8 cellular contexts compared by ENCODE assay signal in the genomic region with DNA sequence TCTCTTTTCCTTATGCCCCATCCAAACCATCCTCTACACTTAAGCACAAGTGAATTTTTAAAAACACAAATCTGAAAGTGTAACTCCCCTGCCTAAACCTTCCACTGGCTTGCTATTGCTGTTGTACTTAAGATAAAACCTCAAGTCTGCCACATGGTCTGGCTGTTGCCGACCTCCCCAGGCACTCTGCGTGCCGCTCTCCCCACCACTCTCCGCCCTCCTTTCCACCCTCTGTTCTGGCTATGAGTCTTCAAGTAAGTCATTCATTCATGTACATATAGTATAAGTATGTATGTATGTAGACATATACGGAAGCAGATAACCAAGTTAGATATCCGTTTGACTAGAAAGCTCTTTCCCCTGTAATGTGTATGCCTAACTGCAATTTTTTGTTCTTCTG.
DNase-seq lines count a peak whose midpoint lies in the region; ATAC-seq and TF ChIP-seq lines count a peak whose summit lies in the region.

No MANE protein-coding gene starts in this region.

- peaks cover 0 to 6% (median 0%) of the 10 kb centered on the region in 11 experiments; a peak in 1 of 22 replicates for H3K36me3 ChIP-seq in BLaER1 treated with 17β-estradiol and CSF1 and Interleukin-3, amounts not matched to agents 10 nM and 100 nM
- H3K36me3 ChIP-seq in ascending aorta, result no peaks in the 10 kb centered on the region

- peaks cover 4 to 9% (median 7%) of the 10 kb centered on the region in 3 donors for H3K27me3 Mint-ChIP-seq in immature natural killer cell (ENCODE audit: low read depth in 3 of 3)

- no peak for TF ChIP-seq CTCF in ascending aorta (IDR thresholded peaks at IDR 0.05)

- peak overlapping the region in 8 of 11 experiments; percentile 18 to 82 (median 58); a peak in 16 of 22 replicates for H3K9ac ChIP-seq in BLaER1 treated with 17β-estradiol and CSF1 and Interleukin-3, amounts not matched to agents 10 nM and 100 nM

- DNase-seq in immature natural killer cell, result peak in 2 of 3 donors; percentile 10 to 14
- no peak for DNase-seq in inferior parietal cortex (ENCODE audit: extremely low spot score)
- DNase-seq in ascending aorta (ENCODE audit: low spot score in 2 of 2), result no peak
- DNase-seq in T1000 (lab: John Stamatoyannopoulos, UW), result no peak
- DNase-seq in KBM-7, result no peak

- peak overlapping the region; percentile 57 to 85 (median 75) for H3K4me2 ChIP-seq in BLaER1 treated with 17β-estradiol and CSF1 and Interleukin-3, amounts not matched to agents 10 nM and 100 nM

- peak overlapping the region in 2 of 5 donors; percentile 4 to 21 for H3K4me3 Mint-ChIP-seq in immature natural killer cell

- H3K36me3 Mint-ChIP-seq in immature natural killer cell, result no peaks in the 10 kb centered on the region

- H3K9me3 Mint-ChIP-seq in immature natural killer cell, result no peaks in the 10 kb centered on the region

- intact Hi-C loops in ascending aorta (cut with DNase I), result no loop called here

- H3K4me1 Mint-ChIP-seq in immature natural killer cell, result peaks cover 6 to 27% of the 10 kb centered on the region in 2 donors

- peak; percentile 37 for ATAC-seq in GM21576 (IDR thresholded peaks at IDR 0.05; ENCODE audit: unreplicated experiment)
- ATAC-seq in activated CD4-positive, CD25-positive, alpha-beta regulatory T cell treated with anti-CD3 and anti-CD28 coated beads, Interleukin-2, amount 50 U/mL, for 24 hours, result peak; percentile 82 to 88

- peak overlapping the region in 2 of 6 donors; percentile 2 to 15 for H3K27ac Mint-ChIP-seq in immature natural killer cell

- H3K9me3 ChIP-seq in BLaER1 treated with 17β-estradiol and CSF1 and Interleukin-3, amounts not matched to agents 10 nM and 100 nM (replicated peaks in 1 of 11), result peaks cover under 1 to 11% (median 9%) of the 10 kb centered on the region in 11 experiments; a peak in 20 of 22 replicates
- H3K9me3 ChIP-seq in ascending aorta, result no peaks in the 10 kb centered on the region

- in situ Hi-C loops in KBM-7 (cut with MboI; ENCODE audit: low pct_unique_long_range_greater_than_20kb, low sequenced_read_pairs), result no loop called here

- H4K20me1 ChIP-seq in BLaER1 treated with 17β-estradiol and CSF1 and Interleukin-3, amounts not matched to agents 10 nM and 100 nM, result no peaks in the 10 kb centered on the region

- H3K4me1 ChIP-seq in BLaER1 treated with 17β-estradiol and CSF1 and Interleukin-3, amounts not matched to agents 10 nM and 100 nM, result peaks cover 64 to 85% (median 75%) of the 10 kb centered on the region in 10 experiments
- peaks cover 3% of the 10 kb centered on the region in 2 donors for H3K4me1 ChIP-seq in ascending aorta

- peak overlapping the region in 10 of 11 experiments; percentile 20 to 95 (median 82); a peak in 19 of 22 replicates for H3K27ac ChIP-seq in BLaER1 treated with 17β-estradiol and CSF1 and Interleukin-3, amounts not matched to agents 10 nM and 100 nM
- H3K27ac ChIP-seq in ascending aorta, result no peak overlapping the region

- no peak overlapping the region for H3K4me3 ChIP-seq in BLaER1 treated with 17β-estradiol and CSF1 and Interleukin-3, amounts not matched to agents 10 nM and 100 nM
- H3K4me3 ChIP-seq in ascending aorta, result no peak overlapping the region

- no peaks in the 10 kb centered on the region for H3K27me3 ChIP-seq in BLaER1 treated with 17β-estradiol and CSF1 and Interleukin-3, amounts not matched to agents 10 nM and 100 nM
- no peaks in the 10 kb centered on the region for H3K27me3 ChIP-seq in ascending aorta

Comparison
In these comparisons a context has a peak if more than half of its experiments do, and no peak if none do; other contexts are left out.
1. H3K27ac ChIP-seq: peak in BLaER1 treated with 17β-estradiol and CSF1 and Interleukin-3, amounts not matched to agents 10 nM and 100 nM (10 of 11); none in ascending aorta (0 of 2).
2. DNase-seq: peak in immature natural killer cell (2 of 3); none in inferior parietal cortex (single experiment), ascending aorta (0 of 2), T1000 (single experiment) and KBM-7 (single experiment).